ENCODE assay signal across 8 cellular contexts in the genomic region with DNA sequence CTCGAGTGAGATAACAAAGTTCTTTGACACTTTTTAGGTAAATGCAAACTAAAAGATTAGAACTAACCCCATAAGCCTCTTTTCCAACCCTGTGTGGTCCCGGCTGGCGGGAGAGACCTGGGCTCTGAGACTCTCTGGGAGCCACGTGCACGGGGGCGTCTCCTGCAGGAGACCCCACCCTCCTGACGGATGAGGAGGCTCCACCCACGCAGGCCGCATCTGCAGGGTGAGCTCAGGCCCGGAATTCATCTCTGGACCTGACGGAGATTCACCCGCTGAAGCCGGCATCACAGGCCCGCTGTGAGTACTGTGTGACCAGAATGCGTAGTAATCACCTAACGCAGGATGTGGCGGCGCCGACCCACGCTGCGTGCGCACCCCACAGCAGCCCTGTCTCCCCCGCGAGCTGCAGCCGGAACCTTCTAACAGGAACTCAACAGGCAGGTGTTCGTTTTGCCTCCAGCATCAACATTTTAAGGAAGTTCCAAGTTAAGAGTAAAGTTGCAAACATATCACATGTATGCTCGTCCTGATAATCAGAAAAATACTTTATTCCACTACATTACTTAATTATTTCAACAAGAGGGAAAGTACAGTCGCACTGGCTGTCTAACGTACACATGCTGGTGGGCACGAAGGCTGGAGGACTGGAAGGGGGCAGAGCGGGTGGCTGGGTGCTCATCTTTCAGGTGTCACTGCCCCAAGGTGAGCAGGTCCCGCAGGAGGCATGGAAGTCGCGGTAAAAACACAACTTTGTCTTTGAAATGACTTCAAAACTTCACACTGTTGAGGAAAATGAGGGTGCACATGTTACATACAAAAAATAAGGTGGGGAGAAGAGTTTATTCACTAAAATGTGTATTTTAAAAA. TPM values are rescaled to one million over a fixed set of nuclear protein-coding genes. Genes with fewer than 3 reads are reported as not detected.
A peak's percentile ranks its signal among the peaks of the same experiment; 100 is the strongest.
DNase-seq lines count a peak whose midpoint lies in the region; ATAC-seq and TF ChIP-seq lines count a peak whose summit lies in the region.

No MANE protein-coding gene starts in this region.

- H3K79me2 ChIP-seq in osteoblast (ENCODE audit: insufficient read depth, low read length) = no peaks in the 10 kb centered on the region

- no peak for ATAC-seq in GM19023 (IDR thresholded peaks at IDR 0.05; ENCODE audit: unreplicated experiment)

- H3K4me2 ChIP-seq in osteoblast (ENCODE audit: insufficient read depth, low read length) = no peak overlapping the region

- no peaks in the 10 kb centered on the region for H3K9me3 ChIP-seq in osteoblast (ENCODE audit: low read depth, low read length)

- no peak overlapping the region for H3K27ac ChIP-seq in osteoblast (ENCODE audit: low read depth, low read length)

- H3K36me3 ChIP-seq in osteoblast (ENCODE audit: insufficient read depth, low read length) = no peaks in the 10 kb centered on the region

- no peak overlapping the region for H2AFZ ChIP-seq in osteoblast (ENCODE audit: low read length)

- no peaks in the 10 kb centered on the region for H4K20me1 ChIP-seq in osteoblast (ENCODE audit: insufficient read depth, low read length)

- peak overlapping the region; percentile 39 for H3K4me3 ChIP-seq in Jurkat, Clone E6-1 (ENCODE audit: low read length)
- H3K4me3 ChIP-seq in fibroblast of the aortic adventitia (ENCODE audit: low read depth, low read length) (no peak overlapping the region), osteoblast (ENCODE audit: insufficient read depth, low read length) (no peak overlapping the region)

- TF ChIP-seq CTCF in fibroblast of the aortic adventitia (IDR thresholded peaks at IDR 0.05; ENCODE audit: insufficient read depth, low read length) = no peak
- no peak for TF ChIP-seq CTCF in osteoblast (IDR thresholded peaks at IDR 0.05; ENCODE audit: extremely low read depth, low read depth, low read length)

- peaks cover 17% of the 10 kb centered on the region for H3K4me1 ChIP-seq in osteoblast (ENCODE audit: insufficient read depth, low read length)

- H3K27me3 ChIP-seq in osteoblast (ENCODE audit: insufficient read depth, low read length) = peaks cover 50% of the 10 kb centered on the region

- DNase-seq in GM03348 (ENCODE audit: low spot score) (peak; percentile 64), fibroblast of the aortic adventitia (ENCODE audit: low read depth) (peak; percentile 12), DMS 273 (lab: John Stamatoyannopoulos, UW; ENCODE audit: unreplicated experiment) (no peak), osteoblast (ENCODE audit: insufficient read length, low spot score, missing footprints) (no peak)
- peak; percentile 31 for DNase-seq in Jurkat, Clone E6-1 (ENCODE audit: low read depth, low spot score)
- peak; percentile 61 to 74 for DNase-seq in activated CD8-positive, alpha-beta memory T cell treated with anti-CD3 and anti-CD28 coated beads for 4 hours (ENCODE audit: low read depth in 2 of 2)
- peak; percentile 83 for DNase-seq in stimulated activated CD4-positive, alpha-beta T cell treated with anti-CD3 and anti-CD28 coated beads, Interleukin-1b, Interleukin-23, amount 100 ng/mL, for 48 hours

RNA-seq across cellular contexts. Expression of a gene that starts 44.5 kb away (rescaled TPM):
- 12.2 TPM for polyA plus RNA-seq in Jurkat, Clone E6-1 (2012; ENCODE audit: insufficient read depth, insufficient read length)
- 14.1 and 27.4 TPM in 2 replicates for total RNA-seq in fibroblast of the aortic adventitia (ENCODE audit: low replicate concordance)
- total RNA-seq in osteoblast = 29.2 and 30.8 TPM in 2 replicates

RNA-seq across cellular contexts. Expression of a gene that starts 57.4 kb away (rescaled TPM):
- polyA plus RNA-seq in Jurkat, Clone E6-1 (2012; ENCODE audit: insufficient read depth, insufficient read length) = 54.1 TPM
- total RNA-seq in fibroblast of the aortic adventitia (ENCODE audit: low replicate concordance) (2.8 and 6.9 TPM in 2 replicates), osteoblast (7.1 and 7.6 TPM in 2 replicates)

Comparison
In these comparisons a context has a peak if more than half of its experiments do, and no peak if none do; other contexts are left out.
1. DNase-seq: peak in GM03348 (single experiment), Jurkat, Clone E6-1 (single experiment), activated CD8-positive, alpha-beta memory T cell treated with anti-CD3 and anti-CD28 coated beads for 4 hours (2 of 2), fibroblast of the aortic adventitia (single experiment) and stimulated activated CD4-positive, alpha-beta T cell treated with anti-CD3 and anti-CD28 coated beads, Interleukin-1b, Interleukin-23, amount 100 ng/mL, for 48 hours (single experiment); none in DMS 273 (single experiment) and osteoblast (single experiment).